Comparison of ENCODE assay signal across 21 cellular contexts in genomic region chr2:143950675-143951074, GRCh38.
DNase-seq lines count a peak whose midpoint lies in the region; ATAC-seq, FAIRE-seq and TF ChIP-seq lines count a peak whose summit lies in the region.
"Had no signal": no experiment of that assay in that cellular context is flagged by ENCODE, and none has a peak within 500 bp of the region (broad histone marks: within the 10 kb centered on the region; RNA-seq: fewer than 3 reads in every experiment).

No MANE protein-coding gene starts in this region.

- TF ChIP-seq EP300 in HepG2 (IDR thresholded peaks at IDR 0.05; ENCODE audit: low read depth in 2 of 2, low read length in 2 of 2): no peak
- no peak for TF ChIP-seq EP300 in HepG2 (CRISPR knock-in tag; IDR thresholded peaks at IDR 0.05; ENCODE audit: borderline replicate concordance)
- TF ChIP-seq EP300 in suprapubic skin (IDR thresholded peaks at IDR 0.05): no peak

- no peak overlapping the region for H3K4me3 ChIP-seq in HepG2 (replicated peaks in 1 of 3; ENCODE audit: insufficient read depth in 1 of 3, low read depth in 2 of 3, low read length in 3 of 3)
- H3K4me3 ChIP-seq in right lobe of liver: no peak overlapping the region
- H3K4me3 ChIP-seq in suprapubic skin: no peak overlapping the region

- no peaks in the 10 kb centered on the region for H3K9me3 Mint-ChIP-seq in nephron
- H3K9me3 Mint-ChIP-seq: T-helper 1 cell treated with Interleukin-12 subunit alpha and Interleukin-12 subunit beta and Interleukin-4 antibody, amounts not matched to agents 30 μg/mL and 1 μg/mL, for 36 hours had no signal

- no peaks in the 10 kb centered on the region for H3K36me3 ChIP-seq in HepG2 (replicated peaks in 1 of 2; ENCODE audit: control insufficient read depth in 1 of 2, insufficient read depth in 2 of 2, low read length in 2 of 2)
- H3K36me3 ChIP-seq in right lobe of liver: no peaks in the 10 kb centered on the region
- H3K36me3 ChIP-seq in suprapubic skin: no peaks in the 10 kb centered on the region
- H3K36me3 ChIP-seq: BE2C had no signal

- no peak overlapping the region for H3K9ac ChIP-seq in HepG2 (ENCODE audit: insufficient read depth, low read depth, low read length)

- intact Hi-C loops in HepG2 (cut with micrococcal nuclease; ENCODE audit: unreplicated experiment) (no loop called here), right lobe of liver (cut with DNase I) (no loop called here)

- CTCF ChIA-PET in HepG2 (lab: Yijun Ruan, JAX; ENCODE audit: low intra/inter-chr PET ratio, low total read pairs): no interaction called here

- TF ChIP-seq POLR2A in HepG2 (IDR thresholded peaks at IDR 0.05; ENCODE audit: insufficient read depth in 1 of 2, low read depth in 2 of 2, low read length in 2 of 2): no peak
- TF ChIP-seq POLR2A in right lobe of liver (IDR thresholded peaks at IDR 0.05): no peak
- no peak for TF ChIP-seq POLR2A in suprapubic skin (IDR thresholded peaks at IDR 0.05)

- H3K79me2 ChIP-seq in HepG2 (ENCODE audit: insufficient read depth, low read length): no peaks in the 10 kb centered on the region

- no peak for DNase-seq in HepG2 (ENCODE audit: low spot score)
- DNase-seq in right lobe of liver: no peak
- no peak for DNase-seq in suprapubic skin (ENCODE audit: low spot score in 2 of 2)
- DNase-seq in DMS79 (lab: John Stamatoyannopoulos, UW): no peak
- DNase-seq in NCI-H226: no peak
- DNase-seq: BE2C, DND-41, Kasumi-1, NCI-H1436, NCI-H187 treated with DMSO at 0.1 percent for 48 hours, NCI-H2107, NCI-H510A treated with DMSO at 0.1 percent for 48 hours, NCI-H774, OCI-M1, Right ventricle myocardium superior had no signal

- in situ Hi-C loops in HepG2 (cut with HindIII; ENCODE audit: extremely low pct_ligation_motif_present, low pct_unique_long_range_greater_than_20kb): no loop called here

- H3K27ac Mint-ChIP-seq in nephron: peak overlapping the region; percentile 6 to 78 (median 67)
- H3K27ac Mint-ChIP-seq: T-helper 1 cell treated with Interleukin-12 subunit alpha and Interleukin-12 subunit beta and Interleukin-4 antibody, amounts not matched to agents 30 μg/mL and 1 μg/mL, for 36 hours had no signal

- TF ChIP-seq CTCF in HepG2 (CRISPR knock-in tag; IDR thresholded peaks at IDR 0.05) (no peak), right lobe of liver (IDR thresholded peaks at IDR 0.05) (no peak), nephron (IDR thresholded peaks at IDR 0.05; ENCODE audit: unreplicated experiment in 3 of 3) (no peak), suprapubic skin (IDR thresholded peaks at IDR 0.05) (no peak)

- TF ChIP-seq RAD21 in HepG2 (CRISPR knock-in tag; IDR thresholded peaks at IDR 0.05): no peak

- H3K36me3 Mint-ChIP-seq in nephron (ENCODE audit: low read depth): no peaks in the 10 kb centered on the region

- FAIRE-seq in HepG2 (lab: Jason Lieb, UNC) (no peak), TTC549 (lab: Jason Lieb, UNC) (peak; percentile 7)
- FAIRE-seq: A204.1, GM12891, H1 had no signal

- no peak overlapping the region for H3K4me3 Mint-ChIP-seq in nephron
- H3K4me3 Mint-ChIP-seq: T-helper 1 cell treated with Interleukin-12 subunit alpha and Interleukin-12 subunit beta and Interleukin-4 antibody, amounts not matched to agents 30 μg/mL and 1 μg/mL, for 36 hours had no signal

- no peaks in the 10 kb centered on the region for H4K20me1 ChIP-seq in HepG2 (ENCODE audit: insufficient read depth, low read length)

- no peaks in the 10 kb centered on the region for H3K9me3 ChIP-seq in HepG2 (ENCODE audit: low read length)
- no peaks in the 10 kb centered on the region for H3K9me3 ChIP-seq in right lobe of liver
- no peaks in the 10 kb centered on the region for H3K9me3 ChIP-seq in suprapubic skin
- H3K9me3 ChIP-seq: BE2C had no signal

- no peaks in the 10 kb centered on the region for H3K27me3 Mint-ChIP-seq in nephron (ENCODE audit: low read depth)

- H3K27ac ChIP-seq in HepG2 (ENCODE audit: extremely low read length, insufficient read depth, low read length) (no peak overlapping the region), right lobe of liver (no peak overlapping the region), suprapubic skin (no peak overlapping the region)

- H3K27me3 ChIP-seq in HepG2 (ENCODE audit: control insufficient read depth in 1 of 2, insufficient read depth in 2 of 2, low read length in 2 of 2) (no peaks in the 10 kb centered on the region), right lobe of liver (no peaks in the 10 kb centered on the region), suprapubic skin (no peaks in the 10 kb centered on the region)
- H3K27me3 ChIP-seq: BE2C had no signal

- POLR2A ChIA-PET in HepG2 (lab: Yijun Ruan, JAX): no interaction called here

- BruUV-seq in HepG2 (replicated peaks; lab: Mats Ljungman, UMichigan): no TSS peak

- no peak for ATAC-seq in HepG2
- ATAC-seq in right lobe of liver: no peak

- H3K4me1 ChIP-seq in HepG2 (ENCODE audit: insufficient read depth, low read length) (no peaks in the 10 kb centered on the region), right lobe of liver (no peaks in the 10 kb centered on the region), suprapubic skin (peaks cover 4% of the 10 kb centered on the region)
- H3K4me1 ChIP-seq: BE2C had no signal

- H3K4me2 ChIP-seq in HepG2 (ENCODE audit: low read depth, low read length): no peak overlapping the region

- 31% methylated on average over 2 of the region's 2 CpGs for WGBS in HepG2 (ENCODE audit: low lambda C conversion rate)
- WGBS in right lobe of liver (ENCODE audit: insufficient coverage, low coverage, low lambda C conversion rate, missing lambda C conversion rate): 49% methylated on average over 2 of the region's 2 CpGs
- 66% methylated on average over 2 of the region's 2 CpGs for WGBS in suprapubic skin

- H3K4me1 Mint-ChIP-seq in nephron: peaks cover 30% of the 10 kb centered on the region

- H2AFZ ChIP-seq in HepG2 (ENCODE audit: low read length): no peak overlapping the region

TF ChIP-seq in HepG2, 621 proteins besides CTCF, POLR2A, EP300 and RAD21:
- TF ChIP-seq MAFF (IDR thresholded peaks at IDR 0.05; ENCODE audit: low read depth, low read length) (peak; percentile 82), MAFK (conservative IDR thresholded peaks at IDR 0.05 in 1 of 2, IDR thresholded peaks at IDR 0.05 in 1 of 2; ENCODE audit: low read length in 2 of 2) (peak; percentile 88 to 90), ZFP36L2 (CRISPR knock-in tag; IDR thresholded peaks at IDR 0.05) (no peak)
